Comparison of ENCODE assay signal across 1 cellular context in genomic region chr2:213220967-213221603, GRCh38.
TF ChIP-seq lines count a peak whose summit lies in the region.

No MANE protein-coding gene starts in this region.

TF ChIP-seq in HepG2, 621 proteins besides CTCF, POLR2A, EP300 and RAD21 (continued from another document):
- no peak for TF ChIP-seq TERF1 (CRISPR knock-in tag; IDR thresholded peaks at IDR 0.05)
- TF ChIP-seq NFE2 (CRISPR knock-in tag; IDR thresholded peaks at IDR 0.05): no peak
- no peak for TF ChIP-seq ARID2 (CRISPR knock-in tag; IDR thresholded peaks at IDR 0.05; ENCODE audit: borderline replicate concordance)
- no peak for TF ChIP-seq ZFP36L2 (CRISPR knock-in tag; IDR thresholded peaks at IDR 0.05)
- no peak for TF ChIP-seq THRA (CRISPR knock-in tag; IDR thresholded peaks at IDR 0.05; ENCODE audit: borderline replicate concordance)
- TF ChIP-seq FOXP4 (CRISPR knock-in tag; IDR thresholded peaks at IDR 0.05): no peak
- no peak for TF ChIP-seq ZNF362 (CRISPR knock-in tag; IDR thresholded peaks at IDR 0.05; ENCODE audit: borderline replicate concordance)
- no peak for TF ChIP-seq ZNF790 (CRISPR knock-in tag; IDR thresholded peaks at IDR 0.05; ENCODE audit: borderline replicate concordance)
- no peak for TF ChIP-seq GPN1 (CRISPR knock-in tag; IDR thresholded peaks at IDR 0.05; ENCODE audit: borderline replicate concordance)
- TF ChIP-seq NCOA1 (CRISPR knock-in tag; IDR thresholded peaks at IDR 0.05): no peak
- no peak for TF ChIP-seq RAD51 (IDR thresholded peaks at IDR 0.05; ENCODE audit: borderline replicate concordance)
